Comparison of ENCODE assay signal across 15 cellular contexts in the genomic region with DNA sequence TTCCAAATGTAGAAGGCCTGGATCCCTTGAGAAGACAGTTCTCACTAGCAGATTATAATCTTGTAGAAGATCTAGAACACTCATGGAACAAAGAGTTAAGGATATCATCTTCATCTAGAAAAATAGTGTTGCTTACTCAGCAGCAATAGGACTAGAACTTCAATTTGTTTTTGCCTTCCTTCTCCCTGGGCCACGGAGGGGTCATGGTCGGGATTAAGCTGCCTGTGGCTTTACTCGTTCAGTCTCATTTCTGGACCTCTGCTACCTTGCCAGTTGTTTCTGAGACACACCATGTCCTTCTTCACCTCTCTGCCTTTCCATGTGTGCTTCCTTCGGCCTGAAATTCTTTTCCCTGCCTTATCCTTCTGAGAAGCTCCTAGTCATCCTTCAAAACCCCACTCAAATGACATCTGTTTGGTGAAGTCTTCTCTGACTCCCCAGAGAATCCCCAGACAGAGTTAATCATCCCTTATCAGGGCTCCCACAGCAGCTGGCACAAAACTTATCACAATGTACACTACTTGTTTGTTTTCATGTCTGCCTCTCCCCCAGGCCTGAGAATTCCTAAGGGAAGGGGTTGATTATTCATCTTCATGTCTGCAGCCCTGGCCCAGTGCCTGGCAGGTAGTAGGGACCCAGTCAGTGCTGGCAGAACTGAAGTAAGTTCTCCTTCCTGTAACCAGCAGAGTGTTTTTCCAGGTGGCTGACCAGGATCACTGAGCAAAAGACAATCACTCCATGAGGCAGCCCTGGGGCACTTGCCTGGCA. TPM values are rescaled to one million over a fixed set of nuclear protein-coding genes. Genes with fewer than 3 reads are reported as not detected.
DNase-seq lines count a peak whose midpoint lies in the region; ATAC-seq, FAIRE-seq and TF ChIP-seq lines count a peak whose summit lies in the region.
"Had no signal": no experiment of that assay in that cellular context is flagged by ENCODE, and none has a peak within 500 bp of the region (broad histone marks: within the 10 kb centered on the region; RNA-seq: fewer than 3 reads in every experiment).

No MANE protein-coding gene starts in this region.

- H3K4me2 ChIP-seq in HepG2 (ENCODE audit: low read depth, low read length): no peak overlapping the region

- H2AFZ ChIP-seq in HepG2 (ENCODE audit: low read length): no peak overlapping the region

- no peak for TF ChIP-seq RAD21 in HepG2 (CRISPR knock-in tag; IDR thresholded peaks at IDR 0.05)

- peaks cover 12% of the 10 kb centered on the region for H3K4me1 Mint-ChIP-seq in stimulated activated memory B cell treated with anti-CD40 and anti-IgM and Interleukin-4, amounts not matched to agents 10 μg/mL and 1 μg/mL and 100 μg/mL, for 72 hours

- DNase-seq in COLO829 (ENCODE audit: low spot score): peak; percentile 86
- DNase-seq in NCI-H226: peak; percentile 95
- DNase-seq in bronchial epithelial cell (ENCODE audit: low read depth): peak; percentile 88
- DNase-seq in HepG2 (ENCODE audit: low spot score): peak; percentile 50
- DNase-seq in stimulated activated CD4-positive, alpha-beta T cell treated with anti-CD3 and anti-CD28 coated beads, Interleukin-2, amount 100 ng/mL, for 48 hours: no peak
- no peak for DNase-seq in stomach
- no peak for DNase-seq in epidermal melanocyte (ENCODE audit: insufficient read length, low spot score)
- DNase-seq: activated CD4-positive, CD25-positive, alpha-beta regulatory T cell; activated T-cell treated with anti-CD3 and anti-CD28 coated beads, Interleukin-2, amount 50 U/mL, for 24 hours; hippocampal formation; MV-4-11; NCI-H524; stimulated activated naive CD4-positive, alpha-beta T cell treated with Interleukin-2 at 50 U/mL for 16 hours had no signal

- POLR2A ChIA-PET in HepG2 (lab: Yijun Ruan, JAX): interaction anchor here (0.7 to 1.6 kb wide), 2 partner anchors 15 kb away, joined by 3 to 6 read pairs; partner anchors contain the start of gene SNX27

- H3K4me1 ChIP-seq in HepG2 (ENCODE audit: insufficient read depth, low read length) (peaks cover 34% of the 10 kb centered on the region), stomach (peaks cover 0 to 9% (median 4%) of the 10 kb centered on the region in 4 donors)
- H3K4me1 ChIP-seq: SJSA1 had no signal

- BruUV-seq in HepG2 (replicated peaks; lab: Mats Ljungman, UMichigan): no TSS peak

- no peak overlapping the region for H3K27ac ChIP-seq in HepG2 (ENCODE audit: extremely low read length, insufficient read depth, low read length)
- H3K27ac ChIP-seq in stomach: no peak overlapping the region
- H3K27ac ChIP-seq: SJSA1 had no signal

- in situ Hi-C loops in HepG2 (cut with HindIII; ENCODE audit: extremely low pct_ligation_motif_present, low pct_unique_long_range_greater_than_20kb): loop anchor here (10.0 kb wide), 2 partner anchors 138 to 238 kb away; partner anchors contain the start of genes C2CD4D and RORC

- CTCF ChIA-PET in HepG2 (lab: Yijun Ruan, JAX; ENCODE audit: low intra/inter-chr PET ratio, low total read pairs): no interaction called here

- no peaks in the 10 kb centered on the region for H3K9me3 ChIP-seq in HepG2 (ENCODE audit: low read length)
- no peaks in the 10 kb centered on the region for H3K9me3 ChIP-seq in stomach
- H3K9me3 ChIP-seq: SJSA1 had no signal

- H3K79me2 ChIP-seq in HepG2 (ENCODE audit: insufficient read depth, low read length): no peaks in the 10 kb centered on the region

- TF ChIP-seq CTCF in bronchial epithelial cell (IDR thresholded peaks at IDR 0.05; ENCODE audit: insufficient read depth, low read length, severe bottlenecking): no peak
- no peak for TF ChIP-seq CTCF in HepG2 (CRISPR knock-in tag; IDR thresholded peaks at IDR 0.05)
- no peak for TF ChIP-seq CTCF in stomach (IDR thresholded peaks at IDR 0.05)

- H3K4me3 Mint-ChIP-seq in stimulated activated memory B cell treated with anti-CD40 and anti-IgM and Interleukin-4, amounts not matched to agents 10 μg/mL and 1 μg/mL and 100 μg/mL, for 72 hours: no peak overlapping the region
- H3K4me3 Mint-ChIP-seq: activated T-cell treated with anti-CD3 and anti-CD28 coated beads, Interleukin-2, amount 50 U/mL, for 24 hours had no signal

- H3K27me3 ChIP-seq in bronchial epithelial cell (ENCODE audit: control insufficient read depth, insufficient read depth, low read length) (no peaks in the 10 kb centered on the region), HepG2 (ENCODE audit: control insufficient read depth in 1 of 2, insufficient read depth in 2 of 2, low read length in 2 of 2) (peaks cover 0 to 3% of the 10 kb centered on the region in 2 experiments; a peak in 1 of 5 replicates), stomach (no peaks in the 10 kb centered on the region)
- H3K27me3 ChIP-seq: SJSA1 had no signal

- TF ChIP-seq EP300 in HepG2 (IDR thresholded peaks at IDR 0.05; ENCODE audit: low read depth in 2 of 2, low read length in 2 of 2): no peak
- TF ChIP-seq EP300 in HepG2 (CRISPR knock-in tag; IDR thresholded peaks at IDR 0.05; ENCODE audit: borderline replicate concordance): no peak
- TF ChIP-seq EP300 in stomach (IDR thresholded peaks at IDR 0.05): no peak

- H3K9me3 Mint-ChIP-seq in stimulated activated memory B cell treated with anti-CD40 and anti-IgM and Interleukin-4, amounts not matched to agents 10 μg/mL and 1 μg/mL and 100 μg/mL, for 72 hours: no peaks in the 10 kb centered on the region
- H3K9me3 Mint-ChIP-seq: activated T-cell treated with anti-CD3 and anti-CD28 coated beads, Interleukin-2, amount 50 U/mL, for 24 hours had no signal

- intact Hi-C loops in HepG2 (cut with micrococcal nuclease; ENCODE audit: unreplicated experiment) (loop anchor here (10.0 kb wide), 2 partner anchors 98 to 152 kb away; no protein-coding TSS in a partner anchor), stomach (cut with DNase I; ENCODE audit: low total_unique reads) (loop anchor here (5.0 kb wide), 1 partner anchor 136 kb away; no protein-coding TSS in a partner anchor)

- no peak overlapping the region for H3K4me3 ChIP-seq in bronchial epithelial cell (ENCODE audit: low read depth, low read length)
- H3K4me3 ChIP-seq in HepG2 (replicated peaks in 1 of 3; ENCODE audit: insufficient read depth in 1 of 3, low read depth in 2 of 3, low read length in 3 of 3): no peak overlapping the region
- no peak overlapping the region for H3K4me3 ChIP-seq in stomach
- H3K4me3 ChIP-seq: SJSA1 had no signal

- H3K36me3 Mint-ChIP-seq in stimulated activated memory B cell treated with anti-CD40 and anti-IgM and Interleukin-4, amounts not matched to agents 10 μg/mL and 1 μg/mL and 100 μg/mL, for 72 hours: no peaks in the 10 kb centered on the region

- TF ChIP-seq POLR2A in HepG2 (IDR thresholded peaks at IDR 0.05; ENCODE audit: insufficient read depth in 1 of 2, low read depth in 2 of 2, low read length in 2 of 2) (no peak), stomach (IDR thresholded peaks at IDR 0.05) (no peak)

- no peak overlapping the region for H3K9ac ChIP-seq in HepG2 (ENCODE audit: insufficient read depth, low read depth, low read length)

- no peaks in the 10 kb centered on the region for H3K27me3 Mint-ChIP-seq in stimulated activated memory B cell treated with anti-CD40 and anti-IgM and Interleukin-4, amounts not matched to agents 10 μg/mL and 1 μg/mL and 100 μg/mL, for 72 hours

- ATAC-seq in HepG2: peak; percentile 52
- ATAC-seq in stimulated activated memory B cell treated with anti-CD40 and anti-IgM and Interleukin-4, amounts not matched to agents 10 μg/mL and 1 μg/mL and 100 μg/mL, for 72 hours: no peak

- no peaks in the 10 kb centered on the region for H4K20me1 ChIP-seq in HepG2 (ENCODE audit: insufficient read depth, low read length)

- FAIRE-seq in bronchial epithelial cell (lab: Jason Lieb, UNC) (peak; percentile 13), HepG2 (lab: Jason Lieb, UNC) (no peak)

- 3% methylated on average over 4 of the region's 4 CpGs for WGBS in HepG2 (ENCODE audit: low lambda C conversion rate)
- 86 to 90% (median 88%) methylated on average over 4 of the region's 4 CpGs for WGBS in stomach, 5 donors

- H3K36me3 ChIP-seq in bronchial epithelial cell (ENCODE audit: control insufficient read depth, insufficient read depth, low read length) (no peaks in the 10 kb centered on the region), HepG2 (replicated peaks in 1 of 2; ENCODE audit: control insufficient read depth in 1 of 2, insufficient read depth in 2 of 2, low read length in 2 of 2) (no peaks in the 10 kb centered on the region), stomach (no peaks in the 10 kb centered on the region)
- H3K36me3 ChIP-seq: SJSA1 had no signal

- H3K27ac Mint-ChIP-seq in stimulated activated memory B cell treated with anti-CD40 and anti-IgM and Interleukin-4, amounts not matched to agents 10 μg/mL and 1 μg/mL and 100 μg/mL, for 72 hours: no peak overlapping the region
- H3K27ac Mint-ChIP-seq: activated T-cell treated with anti-CD3 and anti-CD28 coated beads, Interleukin-2, amount 50 U/mL, for 24 hours had no signal

RNA-seq across cellular contexts. Expression of gene SNX27, which starts 15.5 kb away (rescaled TPM):
- total RNA-seq in bronchial epithelial cell (20.0 and 23.9 TPM in 2 replicates), HepG2 (2016; rRNA removed; fragmentation: Illumina TruSeq; extraction: Trizol) (17.8 and 22.8 TPM in 2 replicates), stomach (10 to 100 TPM in 4 of 5 donors, 1 to 10 TPM in 1; 9.3 to 82.3 (median 31.2) TPM)
- total RNA-seq in HepG2 (2016; cell fraction: cytosol; rRNA removed; fragmentation: Illumina TruSeq; extraction: Trizol; ENCODE audit: low read depth): 26.3 and 28.9 TPM in 2 replicates
- total RNA-seq in HepG2 (2016; cell fraction: insoluble cytoplasmic fraction; rRNA removed; fragmentation: Illumina TruSeq; extraction: Trizol): 18.5 and 19.3 TPM in 2 replicates
- 12.7 and 13.8 TPM in 2 replicates for total RNA-seq in HepG2 (2016; cell fraction: membrane; rRNA removed; fragmentation: Illumina TruSeq; extraction: Trizol)
- 17.2 and 20.1 TPM in 2 replicates for total RNA-seq in HepG2 (2016; cell fraction: nucleus; rRNA removed; fragmentation: Illumina TruSeq; extraction: Trizol)
- polyA plus RNA-seq in HepG2 (2011; rRNA removed) (14.4 and 14.5 TPM in 2 replicates), stomach (1 to 10 TPM; 4.3 to 6.8 (median 5.8) TPM)
- polyA plus RNA-seq in HepG2 (2011; cell fraction: cytosol; rRNA removed): 7.9 and 10.9 TPM in 2 replicates
- polyA plus RNA-seq in HepG2 (2011; cell fraction: nucleus; rRNA removed): 10.0 and 12.0 TPM in 2 replicates
- polyA plus RNA-seq in HepG2 (2012): 4.5 and 5.2 TPM in 2 replicates
- polyA plus RNA-seq in HepG2 (2016; cell fraction: cytosol; fragmentation: Illumina TruSeq; extraction: Trizol; ENCODE audit: low read depth): 0.61 and 0.63 TPM in 2 replicates
- polyA plus RNA-seq in HepG2 (2016; cell fraction: insoluble cytoplasmic fraction; fragmentation: Illumina TruSeq; extraction: Trizol; ENCODE audit: low read depth): 11.0 and 13.2 TPM in 2 replicates
- polyA plus RNA-seq in HepG2 (2016; cell fraction: membrane; fragmentation: Illumina TruSeq; extraction: Trizol; ENCODE audit: low read depth): 1.9 and 2.3 TPM in 2 replicates
- polyA plus RNA-seq in HepG2 (2016; cell fraction: nucleus; fragmentation: Illumina TruSeq; extraction: Trizol; ENCODE audit: insufficient read depth, low read depth): 16.5 and 19.9 TPM in 2 replicates
- polyA minus RNA-seq in HepG2 (2011; rRNA and poly(A)+ RNA removed; ENCODE audit: low replicate concordance): 22.1 and 26.3 TPM in 2 replicates
- polyA minus RNA-seq in HepG2 (2011; cell fraction: cytosol; rRNA and poly(A)+ RNA removed): 17.5 and 23.0 TPM in 2 replicates
- 21.8 and 26.6 TPM in 2 replicates for polyA minus RNA-seq in HepG2 (2011; cell fraction: nucleus; rRNA and poly(A)+ RNA removed)

RNA-seq across cellular contexts. Expression of gene TUFT1, which starts 56.2 kb away (rescaled TPM):
- 25.0 and 54.3 TPM in 2 replicates for total RNA-seq in bronchial epithelial cell
- 7.3 and 7.7 TPM in 2 replicates for total RNA-seq in HepG2 (2016; rRNA removed; fragmentation: Illumina TruSeq; extraction: Trizol)
- 0.51 and 1.2 TPM in 2 replicates for total RNA-seq in HepG2 (2016; cell fraction: cytosol; rRNA removed; fragmentation: Illumina TruSeq; extraction: Trizol; ENCODE audit: low read depth)
- total RNA-seq in HepG2 (2016; cell fraction: insoluble cytoplasmic fraction; rRNA removed; fragmentation: Illumina TruSeq; extraction: Trizol): 6.6 and 6.9 TPM in 2 replicates
- 2.6 and 3.1 TPM in 2 replicates for total RNA-seq in HepG2 (2016; cell fraction: membrane; rRNA removed; fragmentation: Illumina TruSeq; extraction: Trizol)
- 5.0 and 5.2 TPM in 2 replicates for total RNA-seq in HepG2 (2016; cell fraction: nucleus; rRNA removed; fragmentation: Illumina TruSeq; extraction: Trizol)
- 6.4 and 6.7 TPM in 2 replicates for polyA plus RNA-seq in HepG2 (2011; rRNA removed)
- polyA plus RNA-seq in HepG2 (2011; cell fraction: cytosol; rRNA removed): 4.2 and 5.5 TPM in 2 replicates
- polyA plus RNA-seq in HepG2 (2011; cell fraction: nucleus; rRNA removed): 6.5 and 8.6 TPM in 2 replicates
- polyA plus RNA-seq in HepG2 (2012): 5.2 and 6.2 TPM in 2 replicates
- polyA plus RNA-seq in HepG2 (2016; cell fraction: cytosol; fragmentation: Illumina TruSeq; extraction: Trizol; ENCODE audit: low read depth): 0.33 and 0.35 TPM in 2 replicates
- polyA plus RNA-seq in HepG2 (2016; cell fraction: insoluble cytoplasmic fraction; fragmentation: Illumina TruSeq; extraction: Trizol; ENCODE audit: low read depth): 5.0 and 5.6 TPM in 2 replicates
- polyA plus RNA-seq in HepG2 (2016; cell fraction: membrane; fragmentation: Illumina TruSeq; extraction: Trizol; ENCODE audit: low read depth): 1.1 TPM in 2 replicates
- 7.7 and 10.7 TPM in 2 replicates for polyA plus RNA-seq in HepG2 (2016; cell fraction: nucleus; fragmentation: Illumina TruSeq; extraction: Trizol; ENCODE audit: insufficient read depth, low read depth)
- 6.3 and 18.3 TPM in 2 replicates for polyA minus RNA-seq in HepG2 (2011; rRNA and poly(A)+ RNA removed; ENCODE audit: low replicate concordance)
- 3.2 and 3.9 TPM in 2 replicates for polyA minus RNA-seq in HepG2 (2011; cell fraction: cytosol; rRNA and poly(A)+ RNA removed)
- 6.3 and 7.5 TPM in 2 replicates for polyA minus RNA-seq in HepG2 (2011; cell fraction: nucleus; rRNA and poly(A)+ RNA removed)
- 10 to 100 TPM in 3 of 5 donors, 1 to 10 TPM in 2; 1.2 to 30.4 (median 13.9) TPM for total RNA-seq in stomach
- 10 to 100 TPM in 2 of 3 donors, 1 to 10 TPM in 1; 9.0 to 15.4 (median 10.8) TPM for polyA plus RNA-seq in stomach

Comparison
In these comparisons a context has a peak if more than half of its experiments do, and no peak if none do; other contexts are left out.
1. DNase-seq: peak in COLO829 (single experiment), NCI-H226 (single experiment), bronchial epithelial cell (single experiment) and HepG2 (single experiment); none in stimulated activated CD4-positive, alpha-beta T cell treated with anti-CD3 and anti-CD28 coated beads, Interleukin-2, amount 100 ng/mL, for 48 hours (0 of 2), stomach (single experiment) and epidermal melanocyte (single experiment).